8 cellular contexts compared by ENCODE assay signal in the genomic region with DNA sequence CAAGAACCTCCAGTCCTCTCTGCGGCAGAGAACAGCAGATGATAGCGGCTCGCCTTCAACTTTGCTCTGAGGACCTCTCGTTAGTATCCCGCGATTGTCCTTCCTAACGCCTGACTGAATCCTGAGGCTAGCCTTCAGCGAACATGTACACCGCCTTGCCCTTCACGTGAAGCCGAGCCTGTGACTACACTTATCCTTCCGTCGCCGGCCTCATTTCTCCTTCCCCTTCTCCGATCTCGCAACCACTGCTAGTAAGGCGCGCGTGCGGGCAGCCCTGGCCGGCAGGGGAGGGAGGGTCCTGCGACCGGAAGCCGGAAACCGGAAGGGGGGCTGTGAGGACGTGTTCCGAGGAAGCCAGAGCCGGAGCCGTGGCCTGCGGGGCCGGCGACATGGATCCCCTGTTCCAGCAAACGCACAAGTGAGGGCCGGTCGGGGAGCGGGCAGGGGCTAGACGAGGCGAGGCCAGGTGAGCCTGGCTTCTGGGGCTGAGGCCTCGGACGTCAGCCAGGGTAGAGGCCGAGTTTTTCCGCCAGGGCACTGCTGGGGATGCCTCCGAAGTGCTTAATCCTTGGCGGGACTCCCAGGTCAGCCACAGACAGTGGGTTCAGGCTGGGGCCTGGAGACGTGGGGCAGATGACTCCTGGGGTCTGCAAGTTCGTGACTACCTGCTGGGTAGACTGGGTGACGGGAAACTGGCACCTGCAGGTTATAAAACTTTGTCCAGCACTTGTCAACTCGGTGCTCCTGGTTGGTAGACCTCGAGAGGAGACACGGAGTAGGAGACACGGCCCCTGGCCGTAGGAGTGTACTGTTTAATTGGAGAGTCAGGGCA. TPM values are rescaled to one million over a fixed set of nuclear protein-coding genes. Genes with fewer than 3 reads are reported as not detected.
DNase-seq lines count a peak whose midpoint lies in the region; ATAC-seq and TF ChIP-seq lines count a peak whose summit lies in the region.

Gene GOSR2 (plus strand): TSS at position 357 of the 832 bp plus-strand sequence. CDS start 33 bp downstream, at position 390.

- in situ Hi-C loops in IMR-90 (cut with MboI; ENCODE audit: low sequenced_read_pairs), result no loop called here

- BruUV-seq in IMR-90 (replicated peaks; lab: Mats Ljungman, UMichigan), result no TSS peak

- peak within 1 kb of the TSS; percentile 99 for H3K14ac ChIP-seq in IMR-90 (replicated peaks; ENCODE audit: low read depth, low read length)

- TF ChIP-seq CTCF in IMR-90 (conservative IDR thresholded peaks at IDR 0.05; ENCODE audit: low read depth, low read length), result no peak

- H3K27ac ChIP-seq in IMR-90 (ENCODE audit: insufficient read depth, low read length) (peak within 1 kb of the TSS; percentile 92), epithelial cell of prostate (peak within 1 kb of the TSS; percentile 85), mucosa of rectum (ENCODE audit: low read depth in 2 of 2, low read length in 2 of 2) (peak within 1 kb of the TSS; percentile 97)

- H3K9me3 ChIP-seq in IMR-90 (ENCODE audit: control insufficient read depth, insufficient read depth, low read length) (no peaks in the 10 kb centered on the region), mucosa of rectum (ENCODE audit: control insufficient read depth in 2 of 2, low read length in 2 of 2) (no peaks in the 10 kb centered on the region)

- H3K4me3 ChIP-seq in IMR-90 (ENCODE audit: insufficient read depth, low read depth, low read length) (peak within 1 kb of the TSS; percentile 84), mucosa of rectum (ENCODE audit: low read length in 2 of 2) (peak within 1 kb of the TSS; percentile 85 to 98)

- H3K27me3 ChIP-seq in IMR-90 (ENCODE audit: control insufficient read depth, insufficient read depth, low read length) (no peaks in the 10 kb centered on the region), mucosa of rectum (ENCODE audit: control insufficient read depth in 2 of 2, insufficient read depth in 2 of 2, low read length in 2 of 2) (no peaks in the 10 kb centered on the region)

- TF ChIP-seq POLR2A in IMR-90 (IDR thresholded peaks at IDR 0.05; ENCODE audit: low read depth, low read length), result peak; percentile 98

- H3K79me1 ChIP-seq in IMR-90 (ENCODE audit: low read depth in 1 of 2, low read length in 2 of 2), result peaks cover 10 to 47% of the 10 kb centered on the region in 2 experiments; a peak in 3 of 4 replicates

- peak within 1 kb of the TSS; percentile 100 for H3K18ac ChIP-seq in IMR-90 (ENCODE audit: low read depth, low read length)

- dilution Hi-C loops in IMR-90 (cut with HindIII; ENCODE audit: low sequenced_read_pairs, unreplicated experiment), result no loop called here

- H3K4ac ChIP-seq in IMR-90 (ENCODE audit: low read depth, low read length), result peak within 1 kb of the TSS; percentile 99

- DNase-seq in DMS 273 treated with DMSO at 0.1 percent for 48 hours (lab: John Stamatoyannopoulos, UW) (peak; percentile 86), IMR-90 (peak; percentile 86), OCI-M2 (lab: John Stamatoyannopoulos, UW; ENCODE audit: unreplicated experiment) (peak; percentile 72), activated T-cell treated with anti-CD3 and anti-CD28 coated beads for 4 hours (peak; percentile 85), epithelial cell of prostate (ENCODE audit: low read depth, low spot score) (peak; percentile 20)
- peak; percentile 74 to 82 for DNase-seq in stimulated activated CD8-positive, alpha-beta memory T cell treated with anti-CD3 and anti-CD28 coated beads, Interleukin-4, amount 100 ng/mL, for 4 hours (ENCODE audit: low read depth in 2 of 2, low spot score in 1 of 2)

- H3K4me1 ChIP-seq in IMR-90 (ENCODE audit: control insufficient read depth, insufficient read depth, low read length), result no peaks in the 10 kb centered on the region; the same call in 1 of the 2 replicates
- peaks cover 5 to 11% of the 10 kb centered on the region in 2 donors for H3K4me1 ChIP-seq in mucosa of rectum (ENCODE audit: control insufficient read depth in 2 of 2, insufficient read depth in 2 of 2, low read length in 2 of 2)

- peak within 1 kb of the TSS; percentile 97 for H2BK120ac ChIP-seq in IMR-90 (ENCODE audit: low read depth, low read length)

- H4K8ac ChIP-seq in IMR-90 (ENCODE audit: low read depth in 2 of 2, low read length in 2 of 2), result peak within 1 kb of the TSS; percentile 69 to 99

- H4K20me1 ChIP-seq in IMR-90 (ENCODE audit: insufficient read depth, low read length), result peaks cover 42% of the 10 kb centered on the region

- H2AK9ac ChIP-seq in IMR-90 (replicated peaks; ENCODE audit: low read depth, low read length, poor library complexity), result peak within 1 kb of the TSS; percentile 98

- H2BK20ac ChIP-seq in IMR-90 (ENCODE audit: low read depth, low read length), result peak within 1 kb of the TSS; percentile 91; the same call in 1 of the 2 replicates

- peak within 1 kb of the TSS; percentile 71 for H2AK5ac ChIP-seq in IMR-90 (ENCODE audit: low read depth, low read length)

- peak within 1 kb of the TSS; percentile 95 for H3K56ac ChIP-seq in IMR-90 (ENCODE audit: extremely low read depth, insufficient read depth, low read length)

- H3K4me2 ChIP-seq in IMR-90 (ENCODE audit: low read depth, low read length), result peak within 1 kb of the TSS; percentile 87

- peak within 1 kb of the TSS; percentile 99 for H2BK15ac ChIP-seq in IMR-90 (ENCODE audit: low read depth, low read length)

- H2AFZ ChIP-seq in IMR-90 (replicated peaks; ENCODE audit: low read length, poor library complexity), result peak within 1 kb of the TSS; percentile 97

- no peak for TF ChIP-seq RAD21 in IMR-90 (IDR thresholded peaks at IDR 0.05; ENCODE audit: low read length)

- intact Hi-C loops in IMR-90 (cut with micrococcal nuclease), result loop anchor here (5.0 to 10.0 kb wide), 2 partner anchors 71 to 658 kb away; partner anchors contain the start of gene WNT9B

- H3K23ac ChIP-seq in IMR-90 (ENCODE audit: low read depth, low read length), result peak within 1 kb of the TSS; percentile 91

- WGBS in IMR-90 (ENCODE audit: extremely low coverage in 2 of 2, insufficient read length in 1 of 2), 2 experiments, result 0% methylated on average over 23 of the region's 52 CpGs; no CpG with 5 or more reads in 1 of the 2 experiments

- peaks cover 6% of the 10 kb centered on the region for H3K9me1 ChIP-seq in IMR-90 (ENCODE audit: insufficient read depth, low read length)

- CTCF ChIA-PET in IMR-90 (lab: Yijun Ruan, JAX), result no interaction called here

- H4K91ac ChIP-seq in IMR-90 (ENCODE audit: insufficient read depth, low read depth, low read length), result peak within 1 kb of the TSS; percentile 100

- peak within 1 kb of the TSS; percentile 99 for H2BK5ac ChIP-seq in IMR-90 (ENCODE audit: low read depth, low read length, poor library complexity, severe bottlenecking)

- ATAC-seq in GM21528 (IDR thresholded peaks at IDR 0.05; ENCODE audit: low FRiP score, unreplicated experiment), result peak; percentile 90
- ATAC-seq in IMR-90 (ENCODE audit: low read depth), result peak; percentile 98

- H4K5ac ChIP-seq in IMR-90 (ENCODE audit: low read depth, low read length), result peak within 1 kb of the TSS; percentile 100

- H3K9ac ChIP-seq in IMR-90 (ENCODE audit: low read depth, low read length) (peak within 1 kb of the TSS; percentile 95), mucosa of rectum (ENCODE audit: low read depth in 1 of 2, low read length in 2 of 2) (peak within 1 kb of the TSS; percentile 85 to 93)

- H3K36me3 ChIP-seq in IMR-90 (ENCODE audit: control insufficient read depth, insufficient read depth, low read length) (no peaks in the 10 kb centered on the region), mucosa of rectum (ENCODE audit: control insufficient read depth in 2 of 2, insufficient read depth in 2 of 2, low read length in 2 of 2) (no peaks in the 10 kb centered on the region)

- POLR2A ChIA-PET in IMR-90 (lab: Charles Lee; ENCODE audit: unreplicated experiment), result no interaction called here

TF ChIP-seq in IMR-90, 13 proteins besides CTCF, POLR2A, EP300 and RAD21:
- TF ChIP-seq MXI1 (IDR thresholded peaks at IDR 0.05; ENCODE audit: borderline replicate concordance, low read depth, low read length) (peak; percentile 82; the same call in 1 of the 2 replicates), RFX5 (IDR thresholded peaks at IDR 0.05; ENCODE audit: low read depth, low read length) (no peak), ELK1 (IDR thresholded peaks at IDR 0.05; ENCODE audit: borderline replicate concordance, low read depth, low read length) (peak; percentile 12; the same call in 1 of the 2 replicates), MAZ (IDR thresholded peaks at IDR 0.05; ENCODE audit: borderline replicate concordance, low read depth, low read length) (peak; percentile 67; the same call in 1 of the 2 replicates), NFE2L2 (IDR thresholded peaks at IDR 0.05; ENCODE audit: low read depth, low read length) (no peak), CHD1 (IDR thresholded peaks at IDR 0.05; ENCODE audit: low read depth, low read length) (no peak)
- TF ChIP-seq, protein P1, sequence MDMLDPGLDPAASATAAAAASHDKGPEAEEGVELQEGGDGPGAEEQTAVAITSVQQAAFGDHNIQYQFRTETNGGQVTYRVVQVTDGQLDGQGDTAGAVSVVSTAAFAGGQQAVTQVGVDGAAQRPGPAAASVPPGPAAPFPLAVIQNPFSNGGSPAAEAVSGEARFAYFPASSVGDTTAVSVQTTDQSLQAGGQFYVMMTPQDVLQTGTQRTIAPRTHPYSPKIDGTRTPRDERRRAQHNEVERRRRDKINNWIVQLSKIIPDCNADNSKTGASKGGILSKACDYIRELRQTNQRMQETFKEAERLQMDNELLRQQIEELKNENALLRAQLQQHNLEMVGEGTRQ (IDR thresholded peaks at IDR 0.05; ENCODE audit: low read depth, low read length), result 0 out of 2 replicates have a peak, but pooled peaks have one; percentile 14

RNA-seq across cellular contexts. Expression of gene GOSR2, which starts in this region (rescaled TPM):
- total RNA-seq in IMR-90 (2012; rRNA removed), result 65.8 and 75.6 TPM in 2 replicates
- polyA plus RNA-seq in IMR-90 (2012; rRNA removed), result 59.5 and 63.4 TPM in 2 replicates
- 33.4 and 53.7 TPM in 2 replicates for polyA plus RNA-seq in IMR-90 (2012; cell fraction: cytosol; rRNA removed)
- polyA plus RNA-seq in IMR-90 (2012; cell fraction: nucleus; rRNA removed; ENCODE audit: low replicate concordance), result 37.6 and 83.5 TPM in 2 replicates

Comparison
In these comparisons a context has a peak if more than half of its experiments do, and no peak if none do; other contexts are left out.
1. Peak in every context shown above with its lines: DNase-seq, ATAC-seq, H3K4me3 ChIP-seq and H3K27ac ChIP-seq.
2. DNase-seq: peak in every context shown above with its lines; median percentile 86 in DMS 273 treated with DMSO at 0.1 percent for 48 hours; 86 in IMR-90; 85 in activated T-cell treated with anti-CD3 and anti-CD28 coated beads for 4 hours; 78 in stimulated activated CD8-positive, alpha-beta memory T cell treated with anti-CD3 and anti-CD28 coated beads, Interleukin-4, amount 100 ng/mL, for 4 hours; 72 in OCI-M2; 20 in epithelial cell of prostate.